ENCODE assay signal across 17 cellular contexts in genomic region chr10:21488954-21489446, GRCh38. TPM values are rescaled to one million over a fixed set of nuclear protein-coding genes. Genes with fewer than 3 reads are reported as not detected.
DNase-seq lines count a peak whose midpoint lies in the region; ATAC-seq, FAIRE-seq and TF ChIP-seq lines count a peak whose summit lies in the region.
"Had no signal": no experiment of that assay in that cellular context is flagged by ENCODE, and none has a peak within 500 bp of the region (broad histone marks: within the 10 kb centered on the region; RNA-seq: fewer than 3 reads in every experiment).

No MANE protein-coding gene starts in this region.

- H2BK20ac ChIP-seq in IMR-90 (ENCODE audit: low read depth, low read length) = no peak overlapping the region

- TF ChIP-seq POLR2A in GM12892 (IDR thresholded peaks at IDR 0.05; ENCODE audit: low read depth, low read length) (no peak), IMR-90 (IDR thresholded peaks at IDR 0.05; ENCODE audit: low read depth, low read length) (no peak), upper lobe of left lung (IDR thresholded peaks at IDR 0.05) (no peak)

- H4K5ac ChIP-seq in IMR-90 (ENCODE audit: low read depth, low read length) = no peak overlapping the region

- no peak overlapping the region for H2AK9ac ChIP-seq in IMR-90 (replicated peaks; ENCODE audit: low read depth, low read length, poor library complexity)

- FAIRE-seq in GM12892 (lab: Jason Lieb, UNC) = peak; percentile 24
- FAIRE-seq: D721Med had no signal

- TF ChIP-seq CTCF in IMR-90 (conservative IDR thresholded peaks at IDR 0.05; ENCODE audit: low read depth, low read length) (no peak), chondrocyte (IDR thresholded peaks at IDR 0.05) (no peak), neural crest cell (conservative IDR thresholded peaks at IDR 0.05) (no peak), upper lobe of left lung (IDR thresholded peaks at IDR 0.05) (no peak)

- no peak overlapping the region for H4K91ac ChIP-seq in IMR-90 (ENCODE audit: insufficient read depth, low read depth, low read length)

- H2BK5ac ChIP-seq in IMR-90 (ENCODE audit: low read depth, low read length, poor library complexity, severe bottlenecking) = no peak overlapping the region

- no peaks in the 10 kb centered on the region for H3K27me3 Mint-ChIP-seq in chondrocyte (ENCODE audit: low read depth)
- H3K27me3 Mint-ChIP-seq in neural crest cell (ENCODE audit: low read depth) = peaks cover under 1% of the 10 kb centered on the region
- H3K27me3 Mint-ChIP-seq in activated CD4-positive, alpha-beta T cell treated with anti-CD3 and anti-CD28 coated beads for 36 hours = peaks cover 14% of the 10 kb centered on the region

- BruUV-seq in IMR-90 (replicated peaks; lab: Mats Ljungman, UMichigan) = no TSS peak

- no peak overlapping the region for H2AK5ac ChIP-seq in IMR-90 (ENCODE audit: low read depth, low read length)

- H3K27ac Mint-ChIP-seq in chondrocyte (ENCODE audit: unreplicated experiment) (peak overlapping the region; percentile 53), neural crest cell (ENCODE audit: unreplicated experiment) (no peak overlapping the region)
- no peak overlapping the region for H3K27ac Mint-ChIP-seq in activated CD4-positive, alpha-beta T cell treated with anti-CD3 and anti-CD28 coated beads for 36 hours
- H3K27ac Mint-ChIP-seq: B cell; CD4-positive, alpha-beta T cell had no signal

- CTCF ChIA-PET in IMR-90 (lab: Yijun Ruan, JAX) = interaction anchor here (0.7 to 1.2 kb wide), 2 partner anchors 39 to 210 kb away, joined by 3 to 6 read pairs; no protein-coding TSS in a partner anchor
- CTCF ChIA-PET in activated CD4-positive, alpha-beta T cell treated with anti-CD3 and anti-CD28 coated beads for 36 hours (lab: Charles Lee) = no interaction called here

- peaks cover 14% of the 10 kb centered on the region for H3K4me1 Mint-ChIP-seq in chondrocyte (ENCODE audit: low read depth)
- peaks cover 28% of the 10 kb centered on the region for H3K4me1 Mint-ChIP-seq in neural crest cell
- H3K4me1 Mint-ChIP-seq in activated CD4-positive, alpha-beta T cell treated with anti-CD3 and anti-CD28 coated beads for 36 hours = peaks cover 1% of the 10 kb centered on the region

- no peak overlapping the region for H3K4me2 ChIP-seq in IMR-90 (ENCODE audit: low read depth, low read length)
- H3K4me2 ChIP-seq: PC-9 had no signal

- H2BK15ac ChIP-seq in IMR-90 (ENCODE audit: low read depth, low read length) = no peak overlapping the region

- no peak overlapping the region for H3K4ac ChIP-seq in IMR-90 (ENCODE audit: low read depth, low read length)

- no peak overlapping the region for H3K56ac ChIP-seq in IMR-90 (ENCODE audit: extremely low read depth, insufficient read depth, low read length)

- no peak overlapping the region for H2AFZ ChIP-seq in IMR-90 (replicated peaks; ENCODE audit: low read length, poor library complexity)
- H2AFZ ChIP-seq: PC-9 had no signal

- no peaks in the 10 kb centered on the region for H3K79me1 ChIP-seq in IMR-90 (ENCODE audit: low read depth in 1 of 2, low read length in 2 of 2)

- no peak overlapping the region for H3K4me3 ChIP-seq in IMR-90 (ENCODE audit: insufficient read depth, low read depth, low read length)
- H3K4me3 ChIP-seq in upper lobe of left lung = no peak overlapping the region
- H3K4me3 ChIP-seq: PC-9 had no signal

- H4K20me1 ChIP-seq in IMR-90 (ENCODE audit: insufficient read depth, low read length) = no peaks in the 10 kb centered on the region

- H3K23ac ChIP-seq in IMR-90 (ENCODE audit: low read depth, low read length) = no peak overlapping the region

- no peak overlapping the region for H2BK120ac ChIP-seq in IMR-90 (ENCODE audit: low read depth, low read length)

- H3K36me3 Mint-ChIP-seq in chondrocyte (ENCODE audit: low read depth) = no peaks in the 10 kb centered on the region
- H3K36me3 Mint-ChIP-seq in neural crest cell (ENCODE audit: low read depth) = peaks cover 2% of the 10 kb centered on the region
- H3K36me3 Mint-ChIP-seq in activated CD4-positive, alpha-beta T cell treated with anti-CD3 and anti-CD28 coated beads for 36 hours (ENCODE audit: low read depth) = no peaks in the 10 kb centered on the region

- no peak overlapping the region for H3K18ac ChIP-seq in IMR-90 (ENCODE audit: low read depth, low read length)

- no CpG with 5 or more reads among the region's 5 CpGs for WGBS in IMR-90 (ENCODE audit: extremely low coverage in 2 of 2, insufficient read length in 1 of 2), 2 experiments
- WGBS in upper lobe of left lung, 2 donors = 65 to 81% methylated on average over 5 of the region's 5 CpGs

- H3K9me3 Mint-ChIP-seq in chondrocyte (ENCODE audit: low read depth) = no peaks in the 10 kb centered on the region
- H3K9me3 Mint-ChIP-seq in neural crest cell = no peaks in the 10 kb centered on the region
- no peaks in the 10 kb centered on the region for H3K9me3 Mint-ChIP-seq in activated CD4-positive, alpha-beta T cell treated with anti-CD3 and anti-CD28 coated beads for 36 hours (ENCODE audit: low read depth)
- H3K9me3 Mint-ChIP-seq: CD4-positive, alpha-beta T cell had no signal

- dilution Hi-C loops in IMR-90 (cut with HindIII; ENCODE audit: low sequenced_read_pairs, unreplicated experiment) = no loop called here

- H3K4me3 Mint-ChIP-seq in chondrocyte (ENCODE audit: unreplicated experiment) (no peak overlapping the region), neural crest cell (peak overlapping the region; percentile 40)
- H3K4me3 Mint-ChIP-seq in activated CD4-positive, alpha-beta T cell treated with anti-CD3 and anti-CD28 coated beads for 36 hours = no peak overlapping the region
- H3K4me3 Mint-ChIP-seq: B cell; CD4-positive, alpha-beta T cell had no signal

- in situ Hi-C loops in IMR-90 (cut with MboI; ENCODE audit: low sequenced_read_pairs) = loop anchor here (5.0 to 25.0 kb wide), 3 partner anchors 207 to 1498 kb away; no protein-coding TSS in a partner anchor

- ATAC-seq in IMR-90 (ENCODE audit: low read depth) (no peak), HG03196 (IDR thresholded peaks at IDR 0.05; ENCODE audit: unreplicated experiment) (no peak), upper lobe of left lung (ENCODE audit: low FRiP score in 2 of 2) (no peak)
- no peak for ATAC-seq in activated CD4-positive, alpha-beta T cell treated with anti-CD3 and anti-CD28 coated beads for 36 hours

- H3K27me3 ChIP-seq in IMR-90 (ENCODE audit: control insufficient read depth, insufficient read depth, low read length) (no peaks in the 10 kb centered on the region), upper lobe of left lung (no peaks in the 10 kb centered on the region)

- POLR2A ChIA-PET in IMR-90 (lab: Charles Lee; ENCODE audit: unreplicated experiment) = interaction anchor here (0.6 to 0.7 kb wide), 2 partner anchors 175 to 214 kb away, joined by 3 to 6 read pairs; no protein-coding TSS in a partner anchor
- POLR2A ChIA-PET in activated CD4-positive, alpha-beta T cell treated with anti-CD3 and anti-CD28 coated beads for 36 hours (lab: Charles Lee) = interaction anchor here (0.7 kb wide), 1 partner anchor 630 kb away, joined by 4 read pairs; no protein-coding TSS in a partner anchor

- TF ChIP-seq RAD21 in IMR-90 (IDR thresholded peaks at IDR 0.05; ENCODE audit: low read length) = no peak

- no peaks in the 10 kb centered on the region for H3K9me1 ChIP-seq in IMR-90 (ENCODE audit: insufficient read depth, low read length)

- H3K14ac ChIP-seq in IMR-90 (replicated peaks; ENCODE audit: low read depth, low read length) = no peak overlapping the region

- H3K9ac ChIP-seq in IMR-90 (ENCODE audit: low read depth, low read length) = no peak overlapping the region

- intact Hi-C loops in IMR-90 (cut with micrococcal nuclease) = no loop called here
- intact Hi-C loops in activated CD4-positive, alpha-beta T cell treated with anti-CD3 and anti-CD28 coated beads for 36 hours (cut with DNase I, micrococcal nuclease) = no loop called here

- H3K9me3 ChIP-seq in IMR-90 (ENCODE audit: control insufficient read depth, insufficient read depth, low read length) = no peaks in the 10 kb centered on the region
- no peaks in the 10 kb centered on the region for H3K9me3 ChIP-seq in upper lobe of left lung

- no peak overlapping the region for H3K27ac ChIP-seq in IMR-90 (ENCODE audit: insufficient read depth, low read length)
- H3K27ac ChIP-seq in upper lobe of left lung = no peak overlapping the region
- H3K27ac ChIP-seq: PC-9 had no signal

- TF ChIP-seq EP300 in upper lobe of left lung (IDR thresholded peaks at IDR 0.05) = no peak

- H3K36me3 ChIP-seq in IMR-90 (ENCODE audit: control insufficient read depth, insufficient read depth, low read length) = no peaks in the 10 kb centered on the region
- H3K36me3 ChIP-seq in upper lobe of left lung = no peaks in the 10 kb centered on the region

- H4K8ac ChIP-seq in IMR-90 (ENCODE audit: low read depth in 2 of 2, low read length in 2 of 2) = no peak overlapping the region

- DNase-seq in GM12892 (ENCODE audit: insufficient read length) (no peak), IMR-90 (no peak), chondrocyte (ENCODE audit: low spot score) (no peak), neural crest cell (ENCODE audit: low read depth, low spot score) (no peak), upper lobe of left lung (no peak), amniotic stem cell (lab: John Stamatoyannopoulos, UW) (no peak)
- no peak for DNase-seq in activated CD4-positive, alpha-beta T cell treated with anti-CD3 and anti-CD28 coated beads for 36 hours
- DNase-seq: CD4-positive, alpha-beta T cell; DMS79 treated with DMSO at 0.1 percent for 48 hours; H7; NCI-H1436 treated with DMSO at 0.1 percent for 48 hours; NCI-H345; NCI-H69; PC-9 had no signal

- H3K4me1 ChIP-seq in IMR-90 (ENCODE audit: control insufficient read depth, insufficient read depth, low read length) (peaks cover under 1% of the 10 kb centered on the region; the same call in 1 of the 2 replicates), upper lobe of left lung (peaks cover 0 to 2% (median 0%) of the 10 kb centered on the region in 4 donors)

RNA-seq across cellular contexts. Expression of gene SKIDA1, which starts 36.5 kb away (rescaled TPM):
- polyA plus RNA-seq in GM12892 (2012; ENCODE audit: missing spikeins) = 0.17 TPM
- total RNA-seq in IMR-90 (2012; rRNA removed) = 0.56 and 0.72 TPM in 2 replicates
- polyA plus RNA-seq in IMR-90 (2012; rRNA removed) = 0.24 and 0.36 TPM in 2 replicates
- polyA plus RNA-seq in IMR-90 (2012; cell fraction: cytosol; rRNA removed) = 0.16 and 0.42 TPM in 2 replicates
- 0.36 and 2.0 TPM in 2 replicates for polyA plus RNA-seq in IMR-90 (2012; cell fraction: nucleus; rRNA removed; ENCODE audit: low replicate concordance)
- 1.9 to 3.7 TPM (median 2.0 TPM) in 3 replicates for total RNA-seq in chondrocyte
- total RNA-seq in neural crest cell = 52.1 and 53.0 TPM in 2 replicates
- total RNA-seq in activated CD4-positive, alpha-beta T cell treated with anti-CD3 and anti-CD28 coated beads for 36 hours = under 1 TPM; 0.32 to 0.54 TPM
- 1 to 10 TPM in 2 of 6 donors, under 1 TPM in 4; under 0.01 to 1.6 (median 0.86) TPM for total RNA-seq in upper lobe of left lung

RNA-seq across cellular contexts. Expression of gene MLLT10, which starts 45.0 kb away (rescaled TPM):
- 31.1 TPM for polyA plus RNA-seq in GM12892 (2012; ENCODE audit: missing spikeins)
- total RNA-seq in IMR-90 (2012; rRNA removed) = 29.0 and 31.9 TPM in 2 replicates
- polyA plus RNA-seq in IMR-90 (2012; rRNA removed) = 22.5 and 23.9 TPM in 2 replicates
- polyA plus RNA-seq in IMR-90 (2012; cell fraction: cytosol; rRNA removed) = 7.2 and 17.6 TPM in 2 replicates
- polyA plus RNA-seq in IMR-90 (2012; cell fraction: nucleus; rRNA removed; ENCODE audit: low replicate concordance) = 27.3 and 103 TPM in 2 replicates
- total RNA-seq in chondrocyte = 35.4 to 39.0 TPM (median 37.5 TPM) in 3 replicates
- total RNA-seq in neural crest cell = 52.6 and 58.1 TPM in 2 replicates
- 10 to 100 TPM; 33.8 to 34.1 TPM for total RNA-seq in activated CD4-positive, alpha-beta T cell treated with anti-CD3 and anti-CD28 coated beads for 36 hours
- 10 to 100 TPM; 40.1 to 63.9 (median 53.9) TPM for total RNA-seq in upper lobe of left lung

Comparison
In these comparisons a context has a peak if more than half of its experiments do, and no peak if none do; other contexts are left out.
1. RNA of gene SKIDA1, which starts 36.5 kb away (total RNA-seq): 52.1 to 53.0 TPM in neural crest cell; 1.9 to 3.7 TPM in chondrocyte, under 0.01 to 1.6 TPM in upper lobe of left lung, 0.56 to 0.72 TPM in IMR-90 and 0.32 to 0.54 TPM in activated CD4-positive, alpha-beta T cell treated with anti-CD3 and anti-CD28 coated beads for 36 hours; every median in the first group is over 10 times any median in the second.